ENCODE assay signal across 1 cellular context in genomic region chr5:74588415-74588814, GRCh38.
TF ChIP-seq lines count a peak whose summit lies in the region.

No MANE protein-coding gene starts in this region.

TF ChIP-seq in K562, 482 proteins besides CTCF, POLR2A, EP300 and RAD21 (continued from another document):
- TF ChIP-seq, protein P1, sequence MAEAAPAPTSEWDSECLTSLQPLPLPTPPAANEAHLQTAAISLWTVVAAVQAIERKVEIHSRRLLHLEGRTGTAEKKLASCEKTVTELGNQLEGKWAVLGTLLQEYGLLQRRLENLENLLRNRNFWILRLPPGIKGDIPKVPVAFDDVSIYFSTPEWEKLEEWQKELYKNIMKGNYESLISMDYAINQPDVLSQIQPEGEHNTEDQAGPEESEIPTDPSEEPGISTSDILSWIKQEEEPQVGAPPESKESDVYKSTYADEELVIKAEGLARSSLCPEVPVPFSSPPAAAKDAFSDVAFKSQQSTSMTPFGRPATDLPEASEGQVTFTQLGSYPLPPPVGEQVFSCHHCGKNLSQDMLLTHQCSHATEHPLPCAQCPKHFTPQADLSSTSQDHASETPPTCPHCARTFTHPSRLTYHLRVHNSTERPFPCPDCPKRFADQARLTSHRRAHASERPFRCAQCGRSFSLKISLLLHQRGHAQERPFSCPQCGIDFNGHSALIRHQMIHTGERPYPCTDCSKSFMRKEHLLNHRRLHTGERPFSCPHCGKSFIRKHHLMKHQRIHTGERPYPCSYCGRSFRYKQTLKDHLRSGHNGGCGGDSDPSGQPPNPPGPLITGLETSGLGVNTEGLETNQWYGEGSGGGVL (CRISPR knock-in tag; IDR thresholded peaks at IDR 0.05): no peak
- TF ChIP-seq ZNF224 (CRISPR knock-in tag; IDR thresholded peaks at IDR 0.05): no peak
- no peak for TF ChIP-seq NR2C2 (CRISPR knock-in tag; IDR thresholded peaks at IDR 0.05)
- TF ChIP-seq NR2C2 (tag; IDR thresholded peaks at IDR 0.05): no peak
